Comparison of ENCODE assay signal across 19 cellular contexts in genomic region chr3:22634450-22634849, GRCh38.
DNase-seq lines count a peak whose midpoint lies in the region; ATAC-seq and TF ChIP-seq lines count a peak whose summit lies in the region.
"Had no signal": no experiment of that assay in that cellular context is flagged by ENCODE, and none has a peak within 500 bp of the region (broad histone marks: within the 10 kb centered on the region; RNA-seq: fewer than 3 reads in every experiment).

No MANE protein-coding gene starts in this region.

- peak overlapping the region; percentile 37 for H3K4me2 ChIP-seq in OCI-LY3 (ENCODE audit: low read length)

- H3K9ac ChIP-seq in OCI-LY3 (ENCODE audit: low read length) = no peak overlapping the region

- no peak for DNase-seq in adrenal gland
- DNase-seq in SW 1271 (lab: John Stamatoyannopoulos, UW) = no peak
- DNase-seq in cerebellar cortex (ENCODE audit: low spot score) = no peak
- DNase-seq in germinal center (ENCODE audit: low spot score) = no peak
- DNase-seq: COR-L47, DMS153, HCEC 1CT, Karpas-422, MG63, NCI-H1417, NCI-H1930, NCI-H526 treated with DMSO at 0.1 percent for 48 hours, PC-3, T-helper 2 cell had no signal

- 63 to 65% (median 64%) methylated on average over 1 of the region's 1 CpG for WGBS in adrenal gland, 4 donors

- H3K36me3 ChIP-seq in OCI-LY3 (replicated peaks; ENCODE audit: low read depth, low read length) (no peaks in the 10 kb centered on the region), adrenal gland (replicated peaks in 1 of 2) (no peaks in the 10 kb centered on the region)
- H3K36me3 ChIP-seq: MG63 had no signal

- intact Hi-C loops in adrenal gland (cut with DNase I) = no loop called here

- TF ChIP-seq CTCF in OCI-LY3 (IDR thresholded peaks at IDR 0.05; ENCODE audit: low read depth, low read length) (no peak), adrenal gland (IDR thresholded peaks at IDR 0.05) (no peak)

- H3K4me3 ChIP-seq in OCI-LY3 (ENCODE audit: low read length) (no peak overlapping the region), adrenal gland (no peak overlapping the region)
- H3K4me3 ChIP-seq: MG63 had no signal

- H4K20me1 ChIP-seq in OCI-LY3 (ENCODE audit: insufficient read depth, low read length) = no peaks in the 10 kb centered on the region

- no peak for TF ChIP-seq POLR2A in adrenal gland (IDR thresholded peaks at IDR 0.05)

- no peak overlapping the region for H2AFZ ChIP-seq in OCI-LY3 (ENCODE audit: low read depth, low read length)

- H3K9me3 ChIP-seq in OCI-LY3 (ENCODE audit: insufficient read depth, low read length) = no peaks in the 10 kb centered on the region
- no peaks in the 10 kb centered on the region for H3K9me3 ChIP-seq in adrenal gland (replicated peaks in 1 of 3)
- H3K9me3 ChIP-seq: MG63 had no signal

- H3K27ac ChIP-seq in OCI-LY3 (ENCODE audit: low read length) = no peak overlapping the region
- H3K27ac ChIP-seq in adrenal gland = no peak overlapping the region
- H3K27ac ChIP-seq: RWPE1 had no signal

- H3K79me2 ChIP-seq in OCI-LY3 (ENCODE audit: low read length) = no peaks in the 10 kb centered on the region

- ATAC-seq in GM18907 (IDR thresholded peaks at IDR 0.05; ENCODE audit: unreplicated experiment) (peak; percentile 76), HG02642 (IDR thresholded peaks at IDR 0.05; ENCODE audit: poor library complexity, unreplicated experiment) (peak; percentile 55), HG03159 (IDR thresholded peaks at IDR 0.05; ENCODE audit: unreplicated experiment) (peak; percentile 51)
- ATAC-seq: PC-3 had no signal

- H3K4me1 ChIP-seq in OCI-LY3 (ENCODE audit: low read length) (peaks cover 19% of the 10 kb centered on the region), adrenal gland (replicated peaks in 1 of 2) (no peaks in the 10 kb centered on the region)

- H3K27me3 ChIP-seq in OCI-LY3 (ENCODE audit: low read depth, low read length) = peaks cover 41% of the 10 kb centered on the region
- no peaks in the 10 kb centered on the region for H3K27me3 ChIP-seq in adrenal gland
- H3K27me3 ChIP-seq: MG63 had no signal
